8 cellular contexts compared by ENCODE assay signal in genomic region chr19:45886427-45887310, GRCh38. TPM values are rescaled to one million over a fixed set of nuclear protein-coding genes. Genes with fewer than 3 reads are reported as not detected.
DNase-seq lines count a peak whose midpoint lies in the region; FAIRE-seq and TF ChIP-seq lines count a peak whose summit lies in the region.

No MANE protein-coding gene starts in this region.

- TF ChIP-seq RAD21 in neural cell (conservative IDR thresholded peaks at IDR 0.05): no peak

- no peaks in the 10 kb centered on the region for H3K9me3 Mint-ChIP-seq in stimulated activated naive CD8-positive, alpha-beta T cell treated with anti-CD3 and anti-CD28 coated beads, Interleukin-15, Interleukin-2, amounts not matched to agents 100 ng/mL and 50 ng/mL, for 24 hours

- H3K9me2 ChIP-seq in MM.1S (replicated peaks; ENCODE audit: insufficient read depth, low read length) (no peaks in the 10 kb centered on the region), neural cell (ENCODE audit: insufficient read depth, low read length) (no peaks in the 10 kb centered on the region)

- H3K4me1 ChIP-seq in MM.1S (ENCODE audit: low read length): peaks cover 17% of the 10 kb centered on the region

- H4K20me1 ChIP-seq in MM.1S (ENCODE audit: insufficient read depth, low read length) (no peaks in the 10 kb centered on the region), neural cell (ENCODE audit: insufficient read depth) (peaks cover 10% of the 10 kb centered on the region)

- DNase-seq in Daoy (ENCODE audit: low read depth) (peak; percentile 93), H54 (ENCODE audit: insufficient read length, low spot score) (peak; percentile 75), MM.1S (peak; percentile 94), SHP77 (lab: John Stamatoyannopoulos, UW) (peak; percentile 86 to 89), activated gamma-delta T cell (lab: John Stamatoyannopoulos, UW) (peak; percentile 51), fibroblast of villous mesenchyme (ENCODE audit: low read depth) (peak; percentile 94)

- TF ChIP-seq EP300 in neural cell (conservative IDR thresholded peaks at IDR 0.05; ENCODE audit: poor library complexity, severe bottlenecking): peak; percentile 30

- H3K4me1 Mint-ChIP-seq in stimulated activated naive CD8-positive, alpha-beta T cell treated with anti-CD3 and anti-CD28 coated beads, Interleukin-15, Interleukin-2, amounts not matched to agents 100 ng/mL and 50 ng/mL, for 24 hours (ENCODE audit: low read depth): peaks cover 29% of the 10 kb centered on the region

- FAIRE-seq in H54 (lab: Jason Lieb, UNC): peak; percentile 57

- no peak for TF ChIP-seq CTCF in MM.1S (IDR thresholded peaks at IDR 0.05; ENCODE audit: low read length)
- no peak for TF ChIP-seq CTCF in fibroblast of villous mesenchyme (IDR thresholded peaks at IDR 0.05; ENCODE audit: insufficient read depth, low read depth, low read length)
- no peak for TF ChIP-seq CTCF in neural cell (IDR thresholded peaks at IDR 0.05; ENCODE audit: poor library complexity, severe bottlenecking)

- H3K27ac ChIP-seq in MM.1S (ENCODE audit: low read length): peak overlapping the region; percentile 50; the same call in 1 of the 2 replicates
- H3K27ac ChIP-seq in neural cell (ENCODE audit: low read length): peak overlapping the region; percentile 82

- no peaks in the 10 kb centered on the region for H3K36me3 ChIP-seq in MM.1S (replicated peaks; ENCODE audit: insufficient read depth, low read length)
- no peaks in the 10 kb centered on the region for H3K36me3 ChIP-seq in neural cell (ENCODE audit: insufficient read depth, low read length)

- H2AFZ ChIP-seq in MM.1S (ENCODE audit: low read length): peak overlapping the region; percentile 78
- peak overlapping the region; percentile 76 for H2AFZ ChIP-seq in neural cell (ENCODE audit: low read depth, low read length)

- TF ChIP-seq POLR2A in H54 (IDR thresholded peaks at IDR 0.05; ENCODE audit: low read depth, low read length): no peak

- H3K27me3 ChIP-seq in MM.1S (replicated peaks; ENCODE audit: insufficient read depth, low read length): no peaks in the 10 kb centered on the region
- no peaks in the 10 kb centered on the region for H3K27me3 ChIP-seq in neural cell (ENCODE audit: insufficient read depth, low read depth, low read length)

- H3F3A ChIP-seq in MM.1S (ENCODE audit: insufficient read depth, low read length) (peaks cover 5% of the 10 kb centered on the region), neural cell (ENCODE audit: insufficient read depth, low read length, poor library complexity, severe bottlenecking) (no peaks in the 10 kb centered on the region)

- peak overlapping the region; percentile 80 for H3K4me2 ChIP-seq in MM.1S (ENCODE audit: low read depth, low read length)
- H3K4me2 ChIP-seq in neural cell (ENCODE audit: low read length): peak overlapping the region; percentile 82

- H3K27ac Mint-ChIP-seq in stimulated activated naive CD8-positive, alpha-beta T cell treated with anti-CD3 and anti-CD28 coated beads, Interleukin-15, Interleukin-2, amounts not matched to agents 100 ng/mL and 50 ng/mL, for 24 hours: peak overlapping the region; percentile 92

- H3K4me3 Mint-ChIP-seq in stimulated activated naive CD8-positive, alpha-beta T cell treated with anti-CD3 and anti-CD28 coated beads, Interleukin-15, Interleukin-2, amounts not matched to agents 100 ng/mL and 50 ng/mL, for 24 hours: peak overlapping the region; percentile 88

- H3K9me3 ChIP-seq in MM.1S (replicated peaks; ENCODE audit: insufficient read depth, low read length) (no peaks in the 10 kb centered on the region), neural cell (ENCODE audit: low read length) (no peaks in the 10 kb centered on the region)

- peak overlapping the region; percentile 70 for H3K4me3 ChIP-seq in MM.1S (ENCODE audit: low read length)
- peak overlapping the region; percentile 68 for H3K4me3 ChIP-seq in fibroblast of villous mesenchyme (ENCODE audit: low read depth, low read length)
- H3K4me3 ChIP-seq in neural cell (ENCODE audit: low read length): peak overlapping the region; percentile 83

- peaks cover 17% of the 10 kb centered on the region for H3K79me2 ChIP-seq in MM.1S (ENCODE audit: low read length)
- peaks cover 5% of the 10 kb centered on the region for H3K79me2 ChIP-seq in neural cell (replicated peaks; ENCODE audit: insufficient read depth, low read length)

- H3K27me3 Mint-ChIP-seq in stimulated activated naive CD8-positive, alpha-beta T cell treated with anti-CD3 and anti-CD28 coated beads, Interleukin-15, Interleukin-2, amounts not matched to agents 100 ng/mL and 50 ng/mL, for 24 hours: no peaks in the 10 kb centered on the region

- no peaks in the 10 kb centered on the region for H3K36me3 Mint-ChIP-seq in stimulated activated naive CD8-positive, alpha-beta T cell treated with anti-CD3 and anti-CD28 coated beads, Interleukin-15, Interleukin-2, amounts not matched to agents 100 ng/mL and 50 ng/mL, for 24 hours (ENCODE audit: low read depth)

- H3K9ac ChIP-seq in MM.1S (ENCODE audit: low read length) (peak overlapping the region; percentile 77), neural cell (ENCODE audit: low read length) (peak overlapping the region; percentile 82)

TF ChIP-seq in neural cell, 6 proteins besides CTCF, POLR2A, EP300 and RAD21:
- TF ChIP-seq EZH2 (IDR thresholded peaks at IDR 0.05; ENCODE audit: borderline replicate concordance, insufficient read depth, low read length, poor library complexity, severe bottlenecking) (no peak), POLR2AphosphoS5 (IDR thresholded peaks at IDR 0.05) (peak; percentile 77), MXI1 (conservative IDR thresholded peaks at IDR 0.05; ENCODE audit: poor library complexity, severe bottlenecking) (no peak), REST (IDR thresholded peaks at IDR 0.05; ENCODE audit: borderline replicate concordance) (peak; percentile 55), SMC3 (conservative IDR thresholded peaks at IDR 0.05; ENCODE audit: poor library complexity) (no peak), TAF1 (IDR thresholded peaks at IDR 0.05; ENCODE audit: low read depth) (peak; percentile 38)

RNA-seq across cellular contexts. Expression of gene IRF2BP1, which starts 0.7 kb away (rescaled TPM):
- 52.9 and 60.1 TPM in 2 replicates for total RNA-seq in Daoy (2014; rRNA removed; shearing (Covaris generic))
- total RNA-seq in fibroblast of villous mesenchyme: 26.3 and 30.9 TPM in 2 replicates
- 26.9 and 27.6 TPM in 2 replicates for polyA plus RNA-seq in neural cell
- polyA minus RNA-seq in neural cell: 39.1 and 45.5 TPM in 2 replicates

RNA-seq across cellular contexts. Expression of gene MYPOP, which starts 15.7 kb away (rescaled TPM):
- 0.09 and 2.5 TPM in 2 replicates for total RNA-seq in Daoy (2014; rRNA removed; shearing (Covaris generic))
- 2.6 TPM in 2 replicates for total RNA-seq in fibroblast of villous mesenchyme
- polyA plus RNA-seq in neural cell: 0.90 and 2.3 TPM in 2 replicates
- 2.9 and 3.0 TPM in 2 replicates for polyA minus RNA-seq in neural cell

RNA-seq across cellular contexts. Expression of gene FOXA3, which starts 22.5 kb away (rescaled TPM):
- total RNA-seq in Daoy (2014; rRNA removed; shearing (Covaris generic)): 2.1 and 2.6 TPM in 2 replicates
- total RNA-seq in fibroblast of villous mesenchyme: not detected in 2 replicates
- not detected in 2 replicates for polyA plus RNA-seq in neural cell
- not detected in 2 replicates for polyA minus RNA-seq in neural cell

RNA-seq across cellular contexts. Expression of gene SYMPK, which starts 23.7 kb away (rescaled TPM):
- total RNA-seq in Daoy (2014; rRNA removed; shearing (Covaris generic)): 33.0 and 55.8 TPM in 2 replicates
- 37.1 and 38.7 TPM in 2 replicates for total RNA-seq in fibroblast of villous mesenchyme
- 22.2 and 33.9 TPM in 2 replicates for polyA plus RNA-seq in neural cell
- 35.5 and 41.9 TPM in 2 replicates for polyA minus RNA-seq in neural cell

RNA-seq across cellular contexts. Expression of gene NANOS2, which starts 27.9 kb away (rescaled TPM):
- not detected in 2 replicates for total RNA-seq in Daoy (2014; rRNA removed; shearing (Covaris generic))
- total RNA-seq in fibroblast of villous mesenchyme: not detected in 2 replicates
- polyA plus RNA-seq in neural cell: 0.18 and 0.64 TPM in 2 replicates
- polyA minus RNA-seq in neural cell: not detected in 2 replicates

Comparison
In these comparisons a context has a peak if more than half of its experiments do, and no peak if none do; other contexts are left out.
1. Peak in every context shown above with its lines: DNase-seq, H3K4me3 ChIP-seq and H3K27ac ChIP-seq.